21 cellular contexts compared by ENCODE assay signal in genomic region chr12:42767326-42767954, GRCh38.
"Had no signal": no experiment of that assay in that cellular context is flagged by ENCODE, and none has a peak within 500 bp of the region (broad histone marks: within the 10 kb centered on the region; RNA-seq: fewer than 3 reads in every experiment).

No MANE protein-coding gene starts in this region.

- ATAC-seq: activated naive CD8-positive, alpha-beta T cell treated with anti-CD3 and anti-CD28 coated beads, Interleukin-2, amount 50 U/mL, for 24 hours; gastroesophageal sphincter; psoas muscle; stimulated activated naive CD8-positive, alpha-beta T cell treated with anti-CD3 and anti-CD28 coated beads, Interleukin-15, Interleukin-2, amounts not matched to agents 100 U/mL and 50 U/mL, for 24 hours had no signal

- H3K4me1 Mint-ChIP-seq: activated naive CD4-positive, alpha-beta T cell treated with anti-CD3 and anti-CD28 coated beads, Interleukin-2, amount 10 ng/mL, durations not matched to agents 7 days and 5 days; activated naive CD8-positive, alpha-beta T cell treated with anti-CD3 and anti-CD28 coated beads, Interleukin-2, amount 50 U/mL, for 24 hours had no signal

- H3K27me3 ChIP-seq: gastroesophageal sphincter, pancreas, right atrium auricular region, upper lobe of left lung had no signal

- H3K9me3 ChIP-seq: pancreas had no signal

- H3K27me3 Mint-ChIP-seq: activated CD4-positive, alpha-beta memory T cell treated with anti-CD3 and anti-CD28 coated beads for 36 hours; activated naive CD4-positive, alpha-beta T cell treated with anti-CD3 and anti-CD28 coated beads, Interleukin-2, amount 10 ng/mL, durations not matched to agents 7 days and 5 days; activated naive CD8-positive, alpha-beta T cell treated with anti-CD3 and anti-CD28 coated beads, Interleukin-2, amount 50 U/mL, for 24 hours had no signal

- H3K4me1 ChIP-seq: gastroesophageal sphincter, psoas muscle, upper lobe of left lung had no signal

- H3K27ac Mint-ChIP-seq: activated CD4-positive, alpha-beta memory T cell treated with anti-CD3 and anti-CD28 coated beads for 36 hours; activated naive CD4-positive, alpha-beta T cell treated with anti-CD3 and anti-CD28 coated beads, Interleukin-2, amount 10 ng/mL, durations not matched to agents 7 days and 5 days; activated naive CD8-positive, alpha-beta T cell treated with anti-CD3 and anti-CD28 coated beads, Interleukin-2, amount 50 U/mL, for 24 hours; endodermal cell; nephron progenitor cell had no signal

- H3K4me3 ChIP-seq: gastroesophageal sphincter, left ventricle myocardium inferior, pancreas, psoas muscle, right atrium auricular region, upper lobe of left lung had no signal

- H3K27ac ChIP-seq: gastroesophageal sphincter, left ventricle myocardium inferior, pancreas, psoas muscle, right atrium auricular region, upper lobe of left lung had no signal

- H3K9me3 Mint-ChIP-seq: activated CD4-positive, alpha-beta memory T cell treated with anti-CD3 and anti-CD28 coated beads for 36 hours; activated naive CD8-positive, alpha-beta T cell treated with anti-CD3 and anti-CD28 coated beads, Interleukin-2, amount 50 U/mL, for 24 hours had no signal

- H3K4me3 Mint-ChIP-seq: activated CD4-positive, alpha-beta memory T cell treated with anti-CD3 and anti-CD28 coated beads for 36 hours; activated naive CD4-positive, alpha-beta T cell treated with anti-CD3 and anti-CD28 coated beads, Interleukin-2, amount 10 ng/mL, durations not matched to agents 7 days and 5 days; activated naive CD8-positive, alpha-beta T cell treated with anti-CD3 and anti-CD28 coated beads, Interleukin-2, amount 50 U/mL, for 24 hours; endodermal cell; nephron progenitor cell had no signal

- H3K36me3 ChIP-seq: gastroesophageal sphincter, left ventricle myocardium inferior, pancreas, right atrium auricular region, upper lobe of left lung had no signal

- DNase-seq: activated CD4-positive, alpha-beta memory T cell treated with anti-CD3 and anti-CD28 coated beads for 36 hours; activated CD4-positive, alpha-beta T cell treated with anti-CD3 and anti-CD28 coated beads for 4 hours; activated CD4-positive, CD25-positive, alpha-beta regulatory T cell; activated effector memory CD4-positive, alpha-beta T cell treated with anti-CD3 and anti-CD28 coated beads, Interleukin-2, amount 50 U/mL, for 16 hours; activated naive CD4-positive, alpha-beta T cell treated with anti-CD3 and anti-CD28 coated beads, Interleukin-2, amount 10 ng/mL, durations not matched to agents 7 days and 5 days; activated naive CD8-positive, alpha-beta T cell treated with anti-CD3 and anti-CD28 coated beads, Interleukin-2, amount 50 U/mL, for 24 hours; activated T-cell treated with anti-CD3 and anti-CD28 coated beads for 4 hours; cortex of kidney; endodermal cell; head of caudate nucleus; hypothalamus; left ventricle myocardium inferior; mammary epithelial cell; nephron progenitor cell; psoas muscle; stimulated activated CD4-positive, alpha-beta T cell treated with anti-CD3 and anti-CD28 coated beads, Interleukin-4, amount 100 ng/mL, for 24 hours; stimulated activated naive CD8-positive, alpha-beta T cell treated with anti-CD3 and anti-CD28 coated beads, Interleukin-15, Interleukin-2, amounts not matched to agents 100 U/mL and 50 U/mL, for 24 hours; upper lobe of left lung had no signal

- H3K36me3 Mint-ChIP-seq: activated CD4-positive, alpha-beta memory T cell treated with anti-CD3 and anti-CD28 coated beads for 36 hours; activated naive CD4-positive, alpha-beta T cell treated with anti-CD3 and anti-CD28 coated beads, Interleukin-2, amount 10 ng/mL, durations not matched to agents 7 days and 5 days had no signal
